Comparison of ENCODE assay signal across 2 cellular contexts in genomic region chr3:12181806-12182205, GRCh38.
TF ChIP-seq lines count a peak whose summit lies in the region.

No MANE protein-coding gene starts in this region.

TF ChIP-seq in IMR-90, 13 proteins besides CTCF, POLR2A, EP300 and RAD21:
- no peak for TF ChIP-seq MAFK (IDR thresholded peaks at IDR 0.05; ENCODE audit: low read depth, low read length)

TF ChIP-seq in GM12878, 131 proteins besides CTCF, POLR2A, EP300 and RAD21:
- TF ChIP-seq IKZF2 (IDR thresholded peaks at IDR 0.05) (no peak), CBX5 (IDR thresholded peaks at IDR 0.05; ENCODE audit: low read depth) (no peak), RUNX3 (IDR thresholded peaks at IDR 0.05; ENCODE audit: low read length) (peak; percentile 65), SREBF2 (IDR thresholded peaks at IDR 0.05; ENCODE audit: low read length) (no peak), ZBED1 (IDR thresholded peaks at IDR 0.05; ENCODE audit: borderline replicate concordance) (no peak), LARP7 (IDR thresholded peaks at IDR 0.05) (no peak), KAT2A (conservative IDR thresholded peaks at IDR 0.05; ENCODE audit: control insufficient read depth, low read depth, low read length) (no peak), ZNF207 (IDR thresholded peaks at IDR 0.05; ENCODE audit: borderline replicate concordance) (no peak), RFX5 (IDR thresholded peaks at IDR 0.05; ENCODE audit: low read depth, low read length) (no peak), NR2C2 (IDR thresholded peaks at IDR 0.05; ENCODE audit: borderline replicate concordance, control insufficient read depth, insufficient read length, low read depth) (no peak), MYC (IDR thresholded peaks at IDR 0.05; ENCODE audit: insufficient read depth, insufficient read length, insufficient replicate concordance, low read length, severe bottlenecking) (no peak), ZNF384 (IDR thresholded peaks at IDR 0.05; ENCODE audit: borderline replicate concordance, low read depth, low read length) (no peak), TCF7 (IDR thresholded peaks at IDR 0.05; ENCODE audit: borderline replicate concordance) (peak; percentile 73), SUPT20H (IDR thresholded peaks at IDR 0.05; ENCODE audit: borderline replicate concordance, control insufficient read depth, low read depth, low read length) (no peak)
